Comparison of ENCODE assay signal across 11 cellular contexts in the genomic region with DNA sequence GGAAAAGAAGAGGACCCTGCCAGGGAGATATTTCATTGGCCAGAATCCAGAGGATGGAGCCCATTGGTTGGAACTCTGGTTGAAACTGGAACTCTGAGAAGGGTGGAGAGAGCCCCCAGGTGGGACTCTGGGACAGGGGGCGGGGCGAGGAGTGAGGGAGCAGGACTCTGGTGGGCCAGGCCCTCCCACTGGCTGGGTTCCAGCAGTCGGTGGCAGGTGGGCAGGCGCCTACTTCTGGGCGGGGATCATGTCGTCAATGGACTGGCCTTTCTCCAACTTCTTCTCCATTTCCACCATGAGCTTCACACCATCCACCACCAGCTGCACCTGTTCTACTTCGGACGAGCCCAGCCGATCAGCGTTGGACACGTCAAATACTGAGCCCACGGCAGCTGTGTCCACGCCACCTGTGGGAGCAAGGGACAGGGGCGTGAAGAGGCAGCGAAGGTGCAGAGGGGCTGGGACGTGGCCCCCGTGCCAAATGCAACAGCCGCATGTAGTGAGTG.
A peak's percentile ranks its signal among the peaks of the same experiment; 100 is the strongest.
DNase-seq lines count a peak whose midpoint lies in the region.
"Had no signal": no experiment of that assay in that cellular context is flagged by ENCODE, and none has a peak within 500 bp of the region (broad histone marks: within the 10 kb centered on the region; RNA-seq: fewer than 3 reads in every experiment).

No MANE protein-coding gene starts in this region.

- in situ Hi-C loops in KBM-7 (cut with MboI; ENCODE audit: low pct_unique_long_range_greater_than_20kb, low sequenced_read_pairs) = no loop called here
- in situ Hi-C loops in ACHN (cut with HindIII; ENCODE audit: low pct_ligation_motif_present, low pct_unique_long_range_greater_than_20kb, low sequenced_read_pairs) = no loop called here

- peak; percentile 45 for DNase-seq in DMS 273 treated with DMSO at 0.1 percent for 48 hours (lab: John Stamatoyannopoulos, UW)
- peak; percentile 21 for DNase-seq in KBM-7
- DNase-seq in NCI-H510A treated with DMSO at 0.1 percent for 48 hours (lab: John Stamatoyannopoulos, UW) = peak; percentile 44
- peak; percentile 78 for DNase-seq in iPS-NIHi7 (ENCODE audit: extremely low spot score)
- DNase-seq in HuH-7 (ENCODE audit: low spot score) = no peak
- no peak for DNase-seq in hepatic stellate cell (ENCODE audit: low spot score)
- no peak for DNase-seq in ACHN
- DNase-seq in KG1 (lab: John Stamatoyannopoulos, UW) = no peak
- DNase-seq: activated CD8-positive, alpha-beta T cell treated with anti-CD3 and anti-CD28 coated beads, Interleukin-2, amount 10 ng/mL, durations not matched to agents 7 days and 5 days; MV-4-11; SIG-M5 had no signal

Comparison
In these comparisons a context has a peak if more than half of its experiments do, and no peak if none do; other contexts are left out.
1. DNase-seq: peak in DMS 273 treated with DMSO at 0.1 percent for 48 hours (single experiment), KBM-7 (single experiment), NCI-H510A treated with DMSO at 0.1 percent for 48 hours (single experiment) and iPS-NIHi7 (single experiment); none in HuH-7 (single experiment), hepatic stellate cell (single experiment), ACHN (single experiment) and KG1 (single experiment).